Comparison of ENCODE assay signal across 13 cellular contexts in genomic region chr2:119545076-119545475, GRCh38. TPM values are rescaled to one million over a fixed set of nuclear protein-coding genes. Genes with fewer than 3 reads are reported as not detected.
DNase-seq lines count a peak whose midpoint lies in the region; ATAC-seq and TF ChIP-seq lines count a peak whose summit lies in the region.
"Had no signal": no experiment of that assay in that cellular context is flagged by ENCODE, and none has a peak within 500 bp of the region (broad histone marks: within the 10 kb centered on the region; RNA-seq: fewer than 3 reads in every experiment).

No MANE protein-coding gene starts in this region.

- TF ChIP-seq CTCF in heart left ventricle (IDR thresholded peaks at IDR 0.05) (no peak), vagina (IDR thresholded peaks at IDR 0.05) (no peak)

- H3K27ac Mint-ChIP-seq in naive B cell = no peak overlapping the region
- H3K27ac Mint-ChIP-seq in stimulated activated memory B cell treated with anti-CD40 and anti-IgM and Interleukin-4, amounts not matched to agents 10 μg/mL and 1 μg/mL and 100 μg/mL, for 72 hours = no peak overlapping the region

- ATAC-seq in right cardiac atrium (no peak), heart left ventricle (no peak), naive B cell (ENCODE audit: low read depth in 2 of 2) (no peak), HG03378 (IDR thresholded peaks at IDR 0.05; ENCODE audit: unreplicated experiment) (no peak)
- ATAC-seq in stimulated activated memory B cell treated with anti-CD40 and anti-IgM and Interleukin-4, amounts not matched to agents 10 μg/mL and 1 μg/mL and 100 μg/mL, for 72 hours = no peak

- 57% methylated on average over 8 of the region's 8 CpGs for whole genome bisulfite sequencing in right cardiac atrium
- 67 to 80% (median 76%) methylated on average over 8 of the region's 8 CpGs for WGBS in heart left ventricle, 4 donors

- H3K4me3 ChIP-seq in right cardiac atrium (ENCODE audit: low read length) (peak overlapping the region; percentile 46), heart left ventricle (peak overlapping the region in 4 of 12 donors; percentile 65 to 71 (median 71)), endocrine pancreas (ENCODE audit: control insufficient read depth, insufficient read depth, low read length) (peak overlapping the region; percentile 11), vagina (peak overlapping the region; percentile 56 to 58)

- H3K27ac ChIP-seq in right cardiac atrium (ENCODE audit: low read length) (no peak overlapping the region), heart left ventricle (no peak overlapping the region), vagina (no peak overlapping the region)
- H3K27ac ChIP-seq: RWPE1 had no signal

- DNase-seq in right cardiac atrium (no peak), heart left ventricle (no peak), naive B cell (no peak), vagina (ENCODE audit: extremely low spot score in 2 of 2) (no peak), COLO829 (ENCODE audit: low spot score) (no peak)
- DNase-seq: cerebellar nuclear complex; NCI-H2081; spleen; stimulated activated naive CD4-positive, alpha-beta T cell treated with Interleukin-2 at 50 U/mL for 16 hours had no signal

- H3K27me3 Mint-ChIP-seq in naive B cell = peaks cover 58 to 76% (median 65%) of the 10 kb centered on the region in 3 donors
- peaks cover 75% of the 10 kb centered on the region for H3K27me3 Mint-ChIP-seq in stimulated activated memory B cell treated with anti-CD40 and anti-IgM and Interleukin-4, amounts not matched to agents 10 μg/mL and 1 μg/mL and 100 μg/mL, for 72 hours

- H3K9me3 Mint-ChIP-seq in naive B cell = peaks cover 0 to 18% (median 5%) of the 10 kb centered on the region in 7 donors
- H3K9me3 Mint-ChIP-seq in stimulated activated memory B cell treated with anti-CD40 and anti-IgM and Interleukin-4, amounts not matched to agents 10 μg/mL and 1 μg/mL and 100 μg/mL, for 72 hours = no peaks in the 10 kb centered on the region

- no peaks in the 10 kb centered on the region for H3K4me1 ChIP-seq in right cardiac atrium (ENCODE audit: control insufficient read depth, insufficient read depth, low read length)
- peaks cover 0 to 7% (median 3%) of the 10 kb centered on the region in 12 donors for H3K4me1 ChIP-seq in heart left ventricle
- H3K4me1 ChIP-seq in endocrine pancreas (ENCODE audit: control insufficient read depth, insufficient read depth, low read length) = peaks cover 6% of the 10 kb centered on the region
- H3K4me1 ChIP-seq in vagina = peaks cover 6% of the 10 kb centered on the region

- peak overlapping the region in 5 of 8 donors; percentile 39 to 91 (median 64) for H3K4me3 Mint-ChIP-seq in naive B cell
- no peak overlapping the region for H3K4me3 Mint-ChIP-seq in stimulated activated memory B cell treated with anti-CD40 and anti-IgM and Interleukin-4, amounts not matched to agents 10 μg/mL and 1 μg/mL and 100 μg/mL, for 72 hours

- peaks cover 0 to 7% of the 10 kb centered on the region in 2 donors for H3K36me3 Mint-ChIP-seq in naive B cell
- no peaks in the 10 kb centered on the region for H3K36me3 Mint-ChIP-seq in stimulated activated memory B cell treated with anti-CD40 and anti-IgM and Interleukin-4, amounts not matched to agents 10 μg/mL and 1 μg/mL and 100 μg/mL, for 72 hours

- H3K36me3 ChIP-seq in heart left ventricle (no peaks in the 10 kb centered on the region), endocrine pancreas (ENCODE audit: control insufficient read depth, insufficient read depth, low read length) (no peaks in the 10 kb centered on the region), vagina (no peaks in the 10 kb centered on the region)
- H3K36me3 ChIP-seq: spleen had no signal

- H3K9ac ChIP-seq in endocrine pancreas (ENCODE audit: control insufficient read depth, insufficient read depth, low read length) = peak overlapping the region; percentile 80

- intact Hi-C loops in right cardiac atrium (cut with DNase I) (no loop called here), heart left ventricle (cut with DNase I) (no loop called here), vagina (cut with DNase I) (no loop called here)

- peaks cover 4 to 18% (median 11%) of the 10 kb centered on the region in 3 donors for H3K4me1 Mint-ChIP-seq in naive B cell
- H3K4me1 Mint-ChIP-seq in stimulated activated memory B cell treated with anti-CD40 and anti-IgM and Interleukin-4, amounts not matched to agents 10 μg/mL and 1 μg/mL and 100 μg/mL, for 72 hours = peaks cover 11% of the 10 kb centered on the region

- H3K27me3 ChIP-seq in right cardiac atrium (ENCODE audit: control insufficient read depth, insufficient read depth) = no peaks in the 10 kb centered on the region
- H3K27me3 ChIP-seq in heart left ventricle = peaks cover 0 to 41% (median 4%) of the 10 kb centered on the region in 9 donors
- H3K27me3 ChIP-seq in endocrine pancreas (ENCODE audit: control insufficient read depth, insufficient read depth, low read length) = no peaks in the 10 kb centered on the region
- H3K27me3 ChIP-seq in vagina = no peaks in the 10 kb centered on the region

- H3K9me3 ChIP-seq in right cardiac atrium (ENCODE audit: control insufficient read depth, low read length) (no peaks in the 10 kb centered on the region), heart left ventricle (no peaks in the 10 kb centered on the region), endocrine pancreas (ENCODE audit: control insufficient read depth, low read length) (no peaks in the 10 kb centered on the region), vagina (no peaks in the 10 kb centered on the region)
- H3K9me3 ChIP-seq: spleen had no signal

- TF ChIP-seq POLR2A in heart left ventricle (IDR thresholded peaks at IDR 0.05) (no peak), vagina (IDR thresholded peaks at IDR 0.05) (no peak)

RNA-seq across cellular contexts. Expression of gene CFAP221, which starts 0.8 kb away (rescaled TPM):
- 1 to 10 TPM; 1.5 to 3.7 (median 2.2) TPM for total RNA-seq in right cardiac atrium
- polyA plus RNA-seq in right cardiac atrium = 0.63 TPM
- 1 to 10 TPM in 6 of 9 donors, under 1 TPM in 2, not detected in 1; 0.86 to 2.2 (median 1.7) TPM for total RNA-seq in heart left ventricle
- under 1 TPM; 0.08 to 0.18 TPM for polyA plus RNA-seq in heart left ventricle
- polyA plus RNA-seq in naive B cell (ENCODE audit: low read depth in 6 of 6) = not detected
- total RNA-seq in vagina = 3.9 TPM

RNA-seq across cellular contexts. Expression of gene SCTR, which starts 20.8 kb away (rescaled TPM):
- total RNA-seq in right cardiac atrium = under 1 TPM in 2 of 4 donors, not detected in 2; 0.38 to 0.40 TPM
- polyA plus RNA-seq in right cardiac atrium = 0.50 TPM
- total RNA-seq in heart left ventricle = 1 to 10 TPM in 2 of 9 donors, under 1 TPM in 6, not detected in 1; 0.28 to 2.2 (median 0.44) TPM
- polyA plus RNA-seq in heart left ventricle = under 1 TPM in 1 of 2 donors, not detected in 1; 0.72 TPM
- not detected for polyA plus RNA-seq in naive B cell (ENCODE audit: low read depth in 6 of 6)
- not detected for total RNA-seq in vagina
